ENCODE assay signal across 8 cellular contexts in the genomic region with DNA sequence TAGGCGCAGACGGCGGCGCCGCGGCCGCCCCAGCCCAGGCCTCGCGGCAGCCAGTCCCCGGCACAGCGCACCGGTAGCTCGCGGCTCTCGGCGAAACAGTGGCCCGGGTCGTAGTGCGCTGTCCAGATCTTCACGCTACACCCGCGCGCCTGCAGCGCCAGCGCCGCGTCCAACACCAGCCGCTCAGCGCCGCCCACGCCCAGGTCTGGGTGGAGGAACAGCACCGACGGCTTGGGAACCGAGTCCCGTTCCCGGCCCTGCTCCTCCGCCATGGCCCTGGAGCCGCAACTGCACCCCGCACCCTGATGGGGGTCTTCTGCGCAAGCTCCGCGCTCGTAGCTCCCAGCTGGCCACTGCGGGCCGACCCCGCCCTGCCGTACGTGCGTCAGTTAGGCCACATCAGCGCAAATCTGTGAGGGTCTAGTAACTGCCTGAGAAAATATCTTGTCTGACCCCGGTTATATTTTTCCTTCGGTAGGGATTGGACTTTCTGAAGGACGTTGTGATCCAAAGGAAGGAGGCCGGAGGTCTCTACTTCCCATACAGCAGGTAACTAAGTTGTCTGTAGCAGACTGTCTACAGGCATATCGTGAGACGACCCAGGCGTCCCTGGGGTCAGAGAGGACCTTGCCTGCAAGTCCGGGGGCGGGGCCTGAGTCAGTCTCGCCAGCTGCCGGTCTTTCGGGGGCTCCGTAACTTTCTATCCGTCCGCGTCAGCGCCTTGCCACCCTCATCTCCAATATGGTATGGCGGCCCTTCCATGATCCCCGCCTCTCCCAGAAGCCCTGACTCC. TPM values are rescaled to one million over a fixed set of nuclear protein-coding genes. Genes with fewer than 3 reads are reported as not detected.
A peak's percentile ranks its signal among the peaks of the same experiment; 100 is the strongest.
DNase-seq lines count a peak whose midpoint lies in the region; ATAC-seq, FAIRE-seq and TF ChIP-seq lines count a peak whose summit lies in the region.

A gene with protein sequence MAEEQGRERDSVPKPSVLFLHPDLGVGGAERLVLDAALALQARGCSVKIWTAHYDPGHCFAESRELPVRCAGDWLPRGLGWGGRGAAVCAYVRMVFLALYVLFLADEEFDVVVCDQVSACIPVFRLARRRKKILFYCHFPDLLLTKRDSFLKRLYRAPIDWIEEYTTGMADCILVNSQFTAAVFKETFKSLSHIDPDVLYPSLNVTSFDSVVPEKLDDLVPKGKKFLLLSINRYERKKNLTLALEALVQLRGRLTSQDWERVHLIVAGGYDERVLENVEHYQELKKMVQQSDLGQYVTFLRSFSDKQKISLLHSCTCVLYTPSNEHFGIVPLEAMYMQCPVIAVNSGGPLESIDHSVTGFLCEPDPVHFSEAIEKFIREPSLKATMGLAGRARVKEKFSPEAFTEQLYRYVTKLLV (minus strand): TSS at position 320 of the 793 bp plus-strand sequence. CDS start 48 bp downstream, at position 272.
A gene (plus strand): TSS at position 660 of the 793 bp plus-strand sequence. CDS start 82 bp downstream, at position 742.

- no peaks in the 10 kb centered on the region for H3K9me3 ChIP-seq in keratinocyte (ENCODE audit: control insufficient read depth, low read depth, low read length)

- no peaks in the 10 kb centered on the region for H3K27me3 ChIP-seq in keratinocyte (ENCODE audit: control insufficient read depth, extremely low read depth, insufficient read depth, low read length)

- DNase-seq in AG10803 (ENCODE audit: low read depth) (peak; percentile 96), NCI-H460 (ENCODE audit: extremely low read depth, low read depth) (peak; percentile 92), cerebellum (ENCODE audit: low spot score) (peak; percentile 96), keratinocyte (ENCODE audit: low read depth, low spot score) (peak; percentile 59)
- DNase-seq in activated CD4-positive, alpha-beta T cell treated with anti-CD3 and anti-CD28 coated beads for 1 hour: peak; percentile 86
- peak; percentile 81 to 85 for DNase-seq in stimulated activated CD4-positive, alpha-beta T cell treated with anti-CD3 and anti-CD28 coated beads, Interleukin-15, amount 100 ng/mL, for 1 hour (ENCODE audit: low read depth in 1 of 2, low spot score in 1 of 2)

- peak; percentile 51 for FAIRE-seq in keratinocyte (lab: Jason Lieb, UNC)

- H3K79me2 ChIP-seq in keratinocyte (ENCODE audit: control insufficient read depth, insufficient read depth, low read length): peaks cover 97% of the 10 kb centered on the region

- H3K9ac ChIP-seq in keratinocyte (ENCODE audit: control insufficient read depth, extremely low read depth, insufficient read depth, low read length): peak within 1 kb of the TSS; percentile 100

- peaks cover 23% of the 10 kb centered on the region for H3K4me1 ChIP-seq in keratinocyte (ENCODE audit: control insufficient read depth, extremely low read depth, insufficient read depth, low read length)

- H3K4me3 ChIP-seq in AG10803 (ENCODE audit: low read length) (peak within 1 kb of the TSS; percentile 99), keratinocyte (ENCODE audit: control insufficient read depth in 2 of 3, extremely low read depth in 1 of 3, insufficient read depth in 2 of 3, low read depth in 1 of 3, low read length in 3 of 3) (peak within 1 kb of the TSS; percentile 90 to 98 (median 97))

- no peaks in the 10 kb centered on the region for H3K9me1 ChIP-seq in keratinocyte (ENCODE audit: control insufficient read depth, extremely low read depth, insufficient read depth, low read length)

- H3K36me3 ChIP-seq in keratinocyte (ENCODE audit: control insufficient read depth in 2 of 2, extremely low read depth in 1 of 2, insufficient read depth in 2 of 2, low read length in 2 of 2): peaks cover 7 to 29% of the 10 kb centered on the region in 2 experiments

- peak within 1 kb of the TSS; percentile 93 for H2AFZ ChIP-seq in keratinocyte (ENCODE audit: control insufficient read depth, low read length)

- ATAC-seq in GM19043 (IDR thresholded peaks at IDR 0.05; ENCODE audit: low read depth, unreplicated experiment) (peak; percentile 88), HG03378 (IDR thresholded peaks at IDR 0.05; ENCODE audit: unreplicated experiment) (peak; percentile 85)

- dilution Hi-C loops in keratinocyte (cut with MboI; ENCODE audit: extremely low pct_ligation_motif_present, low sequenced_read_pairs): no loop called here

- peaks cover 6% of the 10 kb centered on the region for H4K20me1 ChIP-seq in keratinocyte (ENCODE audit: control insufficient read depth, extremely low read depth, insufficient read depth, low read length)

- H3K4me2 ChIP-seq in keratinocyte (ENCODE audit: control insufficient read depth, extremely low read depth, insufficient read depth, low read depth, low read length): peak within 1 kb of the TSS; percentile 94

- H3K27ac ChIP-seq in keratinocyte (ENCODE audit: control insufficient read depth, insufficient read depth, low read length): peak within 1 kb of the TSS; percentile 100

- TF ChIP-seq CTCF in AG10803 (conservative IDR thresholded peaks at IDR 0.05; ENCODE audit: low read length) (no peak), keratinocyte (optimal IDR thresholded peaks at IDR 0.05 in 1 of 3, IDR thresholded peaks at IDR 0.05 in 1 of 3, conservative IDR thresholded peaks at IDR 0.05 in 1 of 3; ENCODE audit: extremely low read depth in 1 of 3, insufficient read depth in 2 of 3, low read length in 3 of 3) (no peak)

RNA-seq across cellular contexts. Expression of the first gene that starts in this region (rescaled TPM):
- total RNA-seq in NCI-H460 (2014; rRNA removed; shearing (Covaris generic)): 67.8 and 68.5 TPM in 2 replicates
- polyA plus RNA-seq in NCI-H460 (2014; cell fraction: nucleus; rRNA removed): 20.7 and 34.7 TPM in 2 replicates
- 17.1 TPM for total RNA-seq in cerebellum
- 48.2 to 57.1 TPM (median 50.9 TPM) in 3 replicates for polyA plus RNA-seq in keratinocyte
- polyA plus RNA-seq in keratinocyte (2011; ENCODE audit: low read depth): 6.3 TPM
- 27.8 and 50.3 TPM in 2 replicates for polyA plus RNA-seq in keratinocyte (2011; cell fraction: cytosol; rRNA removed)
- 76.5 and 87.7 TPM in 2 replicates for polyA plus RNA-seq in keratinocyte (2011; cell fraction: nucleus; rRNA removed)
- 25.0 and 31.5 TPM in 2 replicates for polyA plus RNA-seq in keratinocyte (2012; ENCODE audit: low replicate concordance)
- polyA minus RNA-seq in keratinocyte: 15.0 to 37.4 TPM (median 30.8 TPM) in 3 replicates
- polyA minus RNA-seq in keratinocyte (2011; cell fraction: cytosol; rRNA and poly(A)+ RNA removed): 37.4 TPM
- 54.7 and 64.1 TPM in 2 replicates for polyA minus RNA-seq in keratinocyte (2011; cell fraction: nucleus; rRNA and poly(A)+ RNA removed)

RNA-seq across cellular contexts. Expression of the second gene that starts in this region (rescaled TPM):
- 120 and 144 TPM in 2 replicates for total RNA-seq in NCI-H460 (2014; rRNA removed; shearing (Covaris generic))
- 69.7 and 72.5 TPM in 2 replicates for polyA plus RNA-seq in NCI-H460 (2014; cell fraction: nucleus; rRNA removed)
- total RNA-seq in cerebellum: 30.0 TPM
- polyA plus RNA-seq in keratinocyte: 182 to 207 TPM (median 199 TPM) in 3 replicates
- 15.1 TPM for polyA plus RNA-seq in keratinocyte (2011; ENCODE audit: low read depth)
- 158 and 189 TPM in 2 replicates for polyA plus RNA-seq in keratinocyte (2011; cell fraction: cytosol; rRNA removed)
- 83.2 and 94.3 TPM in 2 replicates for polyA plus RNA-seq in keratinocyte (2011; cell fraction: nucleus; rRNA removed)
- 178 and 286 TPM in 2 replicates for polyA plus RNA-seq in keratinocyte (2012; ENCODE audit: low replicate concordance)
- polyA minus RNA-seq in keratinocyte: 18.0 to 73.7 TPM (median 54.0 TPM) in 3 replicates
- 57.2 TPM for polyA minus RNA-seq in keratinocyte (2011; cell fraction: cytosol; rRNA and poly(A)+ RNA removed)
- 18.0 and 23.0 TPM in 2 replicates for polyA minus RNA-seq in keratinocyte (2011; cell fraction: nucleus; rRNA and poly(A)+ RNA removed)

Comparison
In these comparisons a context has a peak if more than half of its experiments do, and no peak if none do; other contexts are left out.
1. Peak in every context shown above with its lines: DNase-seq, ATAC-seq, H3K4me3 ChIP-seq and H3K27ac ChIP-seq.